Comparison of ENCODE assay signal across 10 cellular contexts in genomic region chr15:96338772-96339661, GRCh38. TPM values are rescaled to one million over a fixed set of nuclear protein-coding genes. Genes with fewer than 3 reads are reported as not detected.
DNase-seq lines count a peak whose midpoint lies in the region; ATAC-seq and TF ChIP-seq lines count a peak whose summit lies in the region.
"Had no signal": no experiment of that assay in that cellular context is flagged by ENCODE, and none has a peak within 500 bp of the region (broad histone marks: within the 10 kb centered on the region; RNA-seq: fewer than 3 reads in every experiment).

No MANE protein-coding gene starts in this region.

- peak overlapping the region; percentile 95 for H3K4me3 ChIP-seq in HFF-Myc (replicated peaks; ENCODE audit: low read depth, low read length)
- peak overlapping the region; percentile 21 to 80 (median 56) for H3K4me3 ChIP-seq in spleen
- H3K4me3 ChIP-seq: SJCRH30 had no signal

- intact Hi-C loops in spleen (cut with DNase I; ENCODE audit: low total_unique reads): no loop called here
- intact Hi-C loops in posterior vena cava (cut with DNase I): loop anchor here (10.0 kb wide), 1 partner anchor 864 kb away; no protein-coding TSS in a partner anchor

- TF ChIP-seq POLR2A in spleen (IDR thresholded peaks at IDR 0.05): no peak

- TF ChIP-seq CTCF in HFF-Myc (IDR thresholded peaks at IDR 0.05; ENCODE audit: low read depth, low read length, missing control alignments) (no peak), spleen (IDR thresholded peaks at IDR 0.05 in 8 of 11, conservative IDR thresholded peaks at IDR 0.05 in 3 of 11) (no peak)

- no peaks in the 10 kb centered on the region for H3K9me3 Mint-ChIP-seq in activated T-cell treated with anti-CD3 and anti-CD28 coated beads, Interleukin-2, amount 50 U/mL, for 4 hours

- peaks cover 0 to 2% (median 0%) of the 10 kb centered on the region in 8 donors for H3K9me3 ChIP-seq in spleen
- H3K9me3 ChIP-seq: SJCRH30 had no signal

- H3K27me3 Mint-ChIP-seq in activated T-cell treated with anti-CD3 and anti-CD28 coated beads, Interleukin-2, amount 50 U/mL, for 4 hours (ENCODE audit: low read depth): peaks cover 86% of the 10 kb centered on the region

- H3K36me3 ChIP-seq in spleen: peaks cover 0 to 40% (median 8%) of the 10 kb centered on the region in 6 donors

- ATAC-seq in HG02885 (IDR thresholded peaks at IDR 0.05; ENCODE audit: poor library complexity, unreplicated experiment): no peak
- no peak for ATAC-seq in GM21381 (IDR thresholded peaks at IDR 0.05; ENCODE audit: unreplicated experiment)
- no peak for ATAC-seq in activated T-cell treated with anti-CD3 and anti-CD28 coated beads, Interleukin-2, amount 50 U/mL, for 4 hours

- 4 to 15% (median 6%) methylated on average over 7 of the region's 7 CpGs for WGBS in adipose tissue, 3 donors
- WGBS in spleen, 5 donors: 13 to 20% (median 15%) methylated on average over 7 of the region's 7 CpGs

- peak overlapping the region; percentile 48 for H3K27ac ChIP-seq in adipose tissue (ENCODE audit: low read depth, low read length)
- peak overlapping the region; percentile 75 to 93 (median 90) for H3K27ac ChIP-seq in spleen
- H3K27ac ChIP-seq: SJCRH30 had no signal

- H3K4me1 Mint-ChIP-seq in activated T-cell treated with anti-CD3 and anti-CD28 coated beads, Interleukin-2, amount 50 U/mL, for 4 hours (ENCODE audit: low read depth): no peaks in the 10 kb centered on the region

- peaks cover 0 to 17% (median 4%) of the 10 kb centered on the region in 6 donors for H3K4me1 ChIP-seq in spleen

- H3K27me3 ChIP-seq in spleen (replicated peaks in 1 of 7): peaks cover 0 to 100% (median 43%) of the 10 kb centered on the region in 7 donors
- H3K27me3 ChIP-seq: SJCRH30 had no signal

- DNase-seq in HFF-Myc (ENCODE audit: extremely low read depth, low read depth) (no peak), iris pigment epithelial cell (ENCODE audit: low read depth) (peak; percentile 38), spleen (no peak), posterior vena cava (ENCODE audit: low spot score) (no peak)
- no peak for DNase-seq in activated T-cell treated with anti-CD3 and anti-CD28 coated beads, Interleukin-2, amount 50 U/mL, for 4 hours
- DNase-seq: posterior cingulate gyrus, SJCRH30 had no signal

- H3K4me3 Mint-ChIP-seq in activated T-cell treated with anti-CD3 and anti-CD28 coated beads, Interleukin-2, amount 50 U/mL, for 4 hours: no peak overlapping the region

- no peaks in the 10 kb centered on the region for H3K36me3 Mint-ChIP-seq in activated T-cell treated with anti-CD3 and anti-CD28 coated beads, Interleukin-2, amount 50 U/mL, for 4 hours (ENCODE audit: insufficient read depth)

RNA-seq across cellular contexts. Expression of gene NR2F2, which starts 8.5 kb away (rescaled TPM):
- 10 to 100 TPM in 2 of 3 donors, 1 to 10 TPM in 1; 9.7 to 33.5 (median 31.4) TPM for polyA plus RNA-seq in adipose tissue
- total RNA-seq in spleen: 100 to 1,000 TPM in 6 of 7 donors, 10 to 100 TPM in 1; 87.1 to 256 (median 121) TPM
- 10 to 100 TPM; 18.6 to 39.4 (median 23.7) TPM for polyA plus RNA-seq in spleen
- total RNA-seq in posterior vena cava: 100 to 1,000 TPM; 208 to 213 TPM
- under 1 TPM; 0.13 to 0.24 (median 0.15) TPM for total RNA-seq in activated T-cell treated with anti-CD3 and anti-CD28 coated beads, Interleukin-2, amount 50 U/mL, for 4 hours

Comparison
In these comparisons a context has a peak if more than half of its experiments do, and no peak if none do; other contexts are left out.
1. RNA of gene NR2F2, which starts 8.5 kb away (total RNA-seq): 208 to 213 TPM in posterior vena cava and 87.1 to 256 TPM in spleen; 0.13 to 0.24 TPM in activated T-cell treated with anti-CD3 and anti-CD28 coated beads, Interleukin-2, amount 50 U/mL, for 4 hours; every median in the first group is over 10 times any median in the second.